Comparison of ENCODE assay signal across 8 cellular contexts in the genomic region with DNA sequence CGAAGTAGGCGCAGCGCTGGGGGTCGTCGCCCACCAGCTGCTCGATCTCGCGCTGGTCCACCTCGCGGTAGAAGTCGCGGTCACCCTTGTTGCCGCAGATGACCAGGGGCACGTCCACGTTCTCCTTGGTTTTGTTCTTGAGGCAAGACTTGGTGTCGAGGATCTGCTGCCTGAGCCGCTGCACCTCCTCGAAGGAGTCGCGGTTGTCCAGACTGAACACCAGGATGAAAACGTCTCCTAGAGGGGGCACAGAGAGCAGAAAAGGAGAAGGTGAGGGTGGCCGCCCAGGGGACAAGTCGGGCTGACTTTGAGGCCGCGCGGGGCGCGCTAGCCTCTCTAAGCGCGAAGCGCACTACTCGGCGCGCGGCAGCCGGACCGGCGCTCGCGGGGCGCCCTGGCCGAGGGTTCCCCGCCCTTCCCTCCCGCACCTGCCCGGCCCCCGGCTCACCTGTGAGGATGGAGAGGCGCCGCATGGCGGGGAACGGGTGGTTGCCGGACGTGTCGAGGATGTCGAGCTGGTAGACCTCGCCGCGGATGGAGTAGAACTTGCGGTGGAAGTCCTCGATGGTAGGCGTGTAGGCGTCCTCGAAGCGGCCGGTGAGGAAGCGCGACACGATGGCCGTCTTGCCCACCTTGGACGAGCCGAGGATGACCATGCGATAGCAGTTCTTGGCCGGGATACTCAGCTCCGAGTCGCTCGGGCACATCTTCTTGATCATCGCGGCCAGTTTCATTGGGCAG. TPM values are rescaled to one million over a fixed set of nuclear protein-coding genes. Genes with fewer than 3 reads are reported as not detected.
A peak's percentile ranks its signal among the peaks of the same experiment; 100 is the strongest.
DNase-seq lines count a peak whose midpoint lies in the region; TF ChIP-seq lines count a peak whose summit lies in the region.

No MANE protein-coding gene starts in this region.

- H3K79me2 ChIP-seq in neural progenitor cell (ENCODE audit: low read depth), result no peaks in the 10 kb centered on the region

- peaks cover 31% of the 10 kb centered on the region for H3K27me3 ChIP-seq in neural progenitor cell

- H3K27ac Mint-ChIP-seq in neural progenitor cell, result no peak overlapping the region

- no peak overlapping the region for H3K27ac ChIP-seq in neural progenitor cell

- H3K4me1 Mint-ChIP-seq in neural progenitor cell, result peaks cover 31% of the 10 kb centered on the region

- peak overlapping the region; percentile 88 for H3K4me3 Mint-ChIP-seq in neural progenitor cell

- H4K20me1 ChIP-seq in neural progenitor cell (ENCODE audit: low read depth), result peaks cover 53% of the 10 kb centered on the region

- peaks cover 39% of the 10 kb centered on the region for H3F3A ChIP-seq in neural progenitor cell (ENCODE audit: low read depth)

- peaks cover 9% of the 10 kb centered on the region for H3K36me3 Mint-ChIP-seq in neural progenitor cell

- in situ Hi-C loops in ACHN (cut with HindIII; ENCODE audit: low pct_ligation_motif_present, low pct_unique_long_range_greater_than_20kb, low sequenced_read_pairs), result no loop called here

- no peaks in the 10 kb centered on the region for H3K36me3 ChIP-seq in neural progenitor cell

- no peaks in the 10 kb centered on the region for H3K9me3 Mint-ChIP-seq in neural progenitor cell

- H3K9ac ChIP-seq in neural progenitor cell, result no peak overlapping the region

- TF ChIP-seq CTCF in fibroblast of the aortic adventitia (IDR thresholded peaks at IDR 0.05; ENCODE audit: insufficient read depth, low read length) (no peak), neural progenitor cell (IDR thresholded peaks at IDR 0.05) (no peak)

- DNase-seq in stimulated activated CD4-positive, alpha-beta T cell treated with anti-CD3 and anti-CD28 coated beads, Interleukin-12 subunit alpha, Interleukin-12 subunit beta, amount 100 ng/mL, for 4 hours, result peak; percentile 21
- DNase-seq in stimulated activated CD4-positive, alpha-beta T cell treated with anti-CD3 and anti-CD28 coated beads, Interleukin-1b, Interleukin-23, amount 100 ng/mL, for 48 hours, result no peak
- DNase-seq in activated CD8-positive, alpha-beta memory T cell treated with anti-CD3 and anti-CD28 coated beads, Interleukin-2, amount 50 U/mL, for 48 hours, result peak; percentile 61
- DNase-seq in fibroblast of the aortic adventitia (ENCODE audit: low read depth) (peak; percentile 38), neural progenitor cell (ENCODE audit: low spot score) (peak; percentile 63), SW480 (ENCODE audit: low spot score) (no peak), ACHN (no peak), LoVo (ENCODE audit: low spot score) (no peak)

- H3K4me3 ChIP-seq in fibroblast of the aortic adventitia (ENCODE audit: low read depth, low read length), result peak overlapping the region; percentile 71
- peak overlapping the region; percentile 67 for H3K4me3 ChIP-seq in neural progenitor cell

- H3K4me1 ChIP-seq in neural progenitor cell, result peaks cover 47% of the 10 kb centered on the region

- peaks cover 16% of the 10 kb centered on the region for H3K27me3 Mint-ChIP-seq in neural progenitor cell (ENCODE audit: insufficient read depth, low read depth)

- H3K4me2 ChIP-seq in neural progenitor cell, result peak overlapping the region; percentile 85

- H3K9me3 ChIP-seq in neural progenitor cell (ENCODE audit: low read depth), result no peaks in the 10 kb centered on the region

- H2AFZ ChIP-seq in neural progenitor cell (replicated peaks), result no peak overlapping the region

RNA-seq across cellular contexts. Expression of a gene that starts 0.6 kb away (rescaled TPM):
- total RNA-seq in fibroblast of the aortic adventitia (ENCODE audit: low replicate concordance) (0.36 TPM in 1 of 2 replicates, not detected in the other), neural progenitor cell (ENCODE audit: low replicate concordance) (0.88 and 2.8 TPM in 2 replicates)

RNA-seq across cellular contexts. Expression of a gene that starts 18.8 kb away (rescaled TPM):
- total RNA-seq in fibroblast of the aortic adventitia (ENCODE audit: low replicate concordance), result 2.1 and 10.9 TPM in 2 replicates
- 15.7 and 28.0 TPM in 2 replicates for total RNA-seq in neural progenitor cell (ENCODE audit: low replicate concordance)

Comparison
In these comparisons a context has a peak if more than half of its experiments do, and no peak if none do; other contexts are left out.
1. DNase-seq: peak in stimulated activated CD4-positive, alpha-beta T cell treated with anti-CD3 and anti-CD28 coated beads, Interleukin-12 subunit alpha, Interleukin-12 subunit beta, amount 100 ng/mL, for 4 hours (single experiment), activated CD8-positive, alpha-beta memory T cell treated with anti-CD3 and anti-CD28 coated beads, Interleukin-2, amount 50 U/mL, for 48 hours (single experiment), fibroblast of the aortic adventitia (single experiment) and neural progenitor cell (single experiment); none in stimulated activated CD4-positive, alpha-beta T cell treated with anti-CD3 and anti-CD28 coated beads, Interleukin-1b, Interleukin-23, amount 100 ng/mL, for 48 hours (single experiment), SW480 (single experiment), ACHN (single experiment) and LoVo (single experiment).